In genomic region chr14:64688801-64689200, GRCh38 we compare ENCODE assay signal across 13 cellular contexts. TPM values are rescaled to one million over a fixed set of nuclear protein-coding genes. Genes with fewer than 3 reads are reported as not detected.
DNase-seq lines count a peak whose midpoint lies in the region; TF ChIP-seq lines count a peak whose summit lies in the region.
"Had no signal": no experiment of that assay in that cellular context is flagged by ENCODE, and none has a peak within 500 bp of the region (broad histone marks: within the 10 kb centered on the region; RNA-seq: fewer than 3 reads in every experiment).

No MANE protein-coding gene starts in this region.

- H3K27ac Mint-ChIP-seq in immature natural killer cell: peak overlapping the region in 1 of 6 donors; percentile 79
- H3K27ac Mint-ChIP-seq: progenitor cell of endocrine pancreas; stimulated activated memory B cell treated with anti-CD40 and anti-IgM and Interleukin-4, amounts not matched to agents 10 μg/mL and 1 μg/mL and 100 μg/mL, for 72 hours had no signal

- H3K36me3 Mint-ChIP-seq in immature natural killer cell: no peaks in the 10 kb centered on the region
- H3K36me3 Mint-ChIP-seq: stimulated activated memory B cell treated with anti-CD40 and anti-IgM and Interleukin-4, amounts not matched to agents 10 μg/mL and 1 μg/mL and 100 μg/mL, for 72 hours had no signal

- H3K4me3 ChIP-seq in PC-9: no peak overlapping the region
- no peak overlapping the region for H3K4me3 ChIP-seq in OCI-LY7 (ENCODE audit: low read depth, low read length, poor library complexity, severe bottlenecking)
- H3K4me3 ChIP-seq: BLaER1 treated with 17β-estradiol and CSF1 and Interleukin-3, amounts not matched to agents 10 nM and 100 nM; smooth muscle cell had no signal

- H3K9me3 ChIP-seq in PC-9 (ENCODE audit: insufficient read depth, low read depth) (no peaks in the 10 kb centered on the region), OCI-LY7 (ENCODE audit: low read length) (no peaks in the 10 kb centered on the region)
- H3K9me3 ChIP-seq: BLaER1 treated with 17β-estradiol and CSF1 and Interleukin-3, amounts not matched to agents 10 nM and 100 nM had no signal

- no peaks in the 10 kb centered on the region for H3K9me2 ChIP-seq in PC-9 (ENCODE audit: insufficient read depth)
- no peaks in the 10 kb centered on the region for H3K9me2 ChIP-seq in OCI-LY7 (ENCODE audit: insufficient read depth, low read length)

- H4K20me1 ChIP-seq in PC-9 (ENCODE audit: insufficient read depth) (no peaks in the 10 kb centered on the region), OCI-LY7 (ENCODE audit: insufficient read depth, low read length) (no peaks in the 10 kb centered on the region)

- H3F3A ChIP-seq in PC-9 (ENCODE audit: insufficient read depth, low read depth): peaks cover 6% of the 10 kb centered on the region; the same call in 1 of the 2 replicates

- H3K4me1 Mint-ChIP-seq in immature natural killer cell: peaks cover 28% of the 10 kb centered on the region in 2 donors

- H2AFZ ChIP-seq in PC-9 (no peak overlapping the region), OCI-LY7 (ENCODE audit: low read length) (no peak overlapping the region)

- TF ChIP-seq CTCF in PC-9 (conservative IDR thresholded peaks at IDR 0.05): no peak
- TF ChIP-seq CTCF in OCI-LY7 (conservative IDR thresholded peaks at IDR 0.05; ENCODE audit: low read length): no peak

- H3K4me1 ChIP-seq in PC-9 (replicated peaks; ENCODE audit: insufficient read depth) (peaks cover 11% of the 10 kb centered on the region), OCI-LY7 (ENCODE audit: insufficient read depth, low read length, poor library complexity, severe bottlenecking) (no peaks in the 10 kb centered on the region)

- CTCF ChIA-PET in PC-9 (lab: Charles Lee): interaction anchor here (0.8 kb wide), 1 partner anchor 15 kb away, joined by 3 read pairs; no protein-coding TSS in a partner anchor
- CTCF ChIA-PET in OCI-LY7 (lab: Charles Lee; ENCODE audit: unreplicated experiment): no interaction called here

- H3K27me3 Mint-ChIP-seq in immature natural killer cell (ENCODE audit: low read depth in 3 of 3): peaks cover 0 to 2% (median 2%) of the 10 kb centered on the region in 3 donors

- intact Hi-C loops in PC-9 (cut with micrococcal nuclease; ENCODE audit: unreplicated experiment) (no loop called here), OCI-LY7 (cut with micrococcal nuclease; ENCODE audit: unreplicated experiment) (no loop called here)

- no TSS peak for BruUV-seq in PC-9 (replicated peaks; lab: Mats Ljungman, UMichigan)
- no TSS peak for BruUV-seq in OCI-LY7 (replicated peaks; lab: Mats Ljungman, UMichigan)

- POLR2A ChIA-PET in PC-9 (lab: Charles Lee; ENCODE audit: unreplicated experiment) (interaction anchor here (0.5 to 0.6 kb wide), 3 partner anchors 9 to 301 kb away, joined by 4 to 5 read pairs (median 4); no protein-coding TSS in a partner anchor), OCI-LY7 (lab: Charles Lee) (no interaction called here)

- no peaks in the 10 kb centered on the region for H3K9me3 Mint-ChIP-seq in immature natural killer cell
- H3K9me3 Mint-ChIP-seq: stimulated activated memory B cell treated with anti-CD40 and anti-IgM and Interleukin-4, amounts not matched to agents 10 μg/mL and 1 μg/mL and 100 μg/mL, for 72 hours had no signal

- H3K4me3 Mint-ChIP-seq in immature natural killer cell: peak overlapping the region in 3 of 5 donors; percentile 14 to 50 (median 50)
- H3K4me3 Mint-ChIP-seq: stimulated activated memory B cell treated with anti-CD40 and anti-IgM and Interleukin-4, amounts not matched to agents 10 μg/mL and 1 μg/mL and 100 μg/mL, for 72 hours had no signal

- H3K79me2 ChIP-seq in PC-9 (ENCODE audit: low read depth) (no peaks in the 10 kb centered on the region), OCI-LY7 (ENCODE audit: insufficient read depth, low read depth, low read length) (no peaks in the 10 kb centered on the region)

- H3K27ac ChIP-seq in PC-9: no peak overlapping the region
- no peak overlapping the region for H3K27ac ChIP-seq in OCI-LY7 (ENCODE audit: low read depth, low read length, poor library complexity, severe bottlenecking)
- H3K27ac ChIP-seq: BLaER1 treated with 17β-estradiol and CSF1 and Interleukin-3, amounts not matched to agents 10 nM and 100 nM had no signal

- no peaks in the 10 kb centered on the region for H3K36me3 ChIP-seq in PC-9 (ENCODE audit: low read depth)
- H3K36me3 ChIP-seq in OCI-LY7 (ENCODE audit: insufficient read depth, low read length): no peaks in the 10 kb centered on the region
- H3K36me3 ChIP-seq: BLaER1 treated with 17β-estradiol and CSF1 and Interleukin-3, amounts not matched to agents 10 nM and 100 nM had no signal

- no peaks in the 10 kb centered on the region for H3K27me3 ChIP-seq in PC-9 (ENCODE audit: insufficient read depth, low read depth)

- H3K4me2 ChIP-seq in PC-9: 0 out of 2 replicates have a peak overlapping the region, but pooled peaks have one; percentile 7
- H3K4me2 ChIP-seq in OCI-LY7 (ENCODE audit: low read length): no peak overlapping the region
- H3K4me2 ChIP-seq: smooth muscle cell had no signal

- DNase-seq in NCI-H1417 (lab: John Stamatoyannopoulos, UW) (peak in 2 of 3 experiments; percentile 2 to 44), NCI-H1417 treated with DMSO at 0.1 percent for 48 hours (lab: John Stamatoyannopoulos, UW) (no peak), PC-9 (peak in 1 of 2 experiments; percentile 33), immature natural killer cell (no peak), superior temporal gyrus (ENCODE audit: extremely low spot score) (peak; percentile 43), NCI-H1436 treated with DMSO at 0.1 percent for 48 hours (lab: John Stamatoyannopoulos, UW) (no peak), OCI-LY7 (ENCODE audit: low spot score) (no peak)
- DNase-seq in activated CD8-positive, alpha-beta memory T cell treated with anti-CD3 and anti-CD28 coated beads for 24 hours: no peak
- DNase-seq: DND-41 had no signal

RNA-seq across cellular contexts. Expression of gene PLEKHG3, which starts 15.4 kb away (rescaled TPM):
- total RNA-seq in PC-9 (2021) (59.3 and 61.7 TPM in 2 replicates), OCI-LY7 (2022) (not detected in 2 replicates)
- 100 to 1,000 TPM in 1 of 3 donors, 10 to 100 TPM in 2; 36.8 to 216 (median 71.4) TPM for polyA plus RNA-seq in immature natural killer cell
- not detected in 2 replicates for total RNA-seq in OCI-LY7 (2014; rRNA removed; shearing (Covaris generic))

Comparison
In these comparisons a context has a peak if more than half of its experiments do, and no peak if none do; other contexts are left out.
1. DNase-seq: peak in NCI-H1417 (2 of 3) and superior temporal gyrus (single experiment); none in NCI-H1417 treated with DMSO at 0.1 percent for 48 hours (single experiment), immature natural killer cell (0 of 3), NCI-H1436 treated with DMSO at 0.1 percent for 48 hours (single experiment), activated CD8-positive, alpha-beta memory T cell treated with anti-CD3 and anti-CD28 coated beads for 24 hours (single experiment) and OCI-LY7 (single experiment).
2. RNA of gene PLEKHG3, which starts 15.4 kb away (total RNA-seq): 59.3 to 61.7 TPM in PC-9; not detected in OCI-LY7; every median in the first group is over 10 times any median in the second.